Comparison of ENCODE assay signal across 8 cellular contexts in genomic region chr3:50567011-50567385, GRCh38. TPM values are rescaled to one million over a fixed set of nuclear protein-coding genes. Genes with fewer than 3 reads are reported as not detected.
DNase-seq lines count a peak whose midpoint lies in the region; ATAC-seq, FAIRE-seq and TF ChIP-seq lines count a peak whose summit lies in the region.

No MANE protein-coding gene starts in this region.

- H3K27ac ChIP-seq in HepG2 (ENCODE audit: extremely low read length, insufficient read depth, low read length) (no peak overlapping the region), testis (peak overlapping the region; percentile 28 to 55)

- peak overlapping the region; percentile 80 for H3K4me2 ChIP-seq in HepG2 (ENCODE audit: low read depth, low read length)

- POLR2A ChIA-PET in HepG2 (lab: Yijun Ruan, JAX): interaction anchor here (0.9 to 2.0 kb wide), 3 partner anchors 34 to 230 kb away, joined by 3 to 9 read pairs (median 6); partner anchors contain the start of gene CISH

- H3K36me3 Mint-ChIP-seq in T-helper 1 cell treated with Interleukin-12 subunit alpha and Interleukin-12 subunit beta and Interleukin-4 antibody, amounts not matched to agents 30 μg/mL and 1 μg/mL, for 36 hours (ENCODE audit: low read depth): peaks cover 32% of the 10 kb centered on the region

- no peak overlapping the region for H2AFZ ChIP-seq in HepG2 (ENCODE audit: low read length)

- TF ChIP-seq RAD21 in HepG2 (CRISPR knock-in tag; IDR thresholded peaks at IDR 0.05): no peak

- TF ChIP-seq EP300 in HepG2 (IDR thresholded peaks at IDR 0.05; ENCODE audit: low read depth in 2 of 2, low read length in 2 of 2) (no peak), HepG2 (CRISPR knock-in tag; IDR thresholded peaks at IDR 0.05; ENCODE audit: borderline replicate concordance) (no peak)

- H3K9me3 ChIP-seq in adipocyte (ENCODE audit: control insufficient read depth, low read length) (no peaks in the 10 kb centered on the region), HepG2 (ENCODE audit: low read length) (no peaks in the 10 kb centered on the region), testis (no peaks in the 10 kb centered on the region)

- no peak for TF ChIP-seq POLR2A in HepG2 (IDR thresholded peaks at IDR 0.05; ENCODE audit: insufficient read depth in 1 of 2, low read depth in 2 of 2, low read length in 2 of 2)
- no peak for TF ChIP-seq POLR2A in testis (IDR thresholded peaks at IDR 0.05)

- H3K4me3 ChIP-seq in adipocyte (ENCODE audit: low read length) (peak overlapping the region; percentile 85), HepG2 (replicated peaks in 1 of 3; ENCODE audit: insufficient read depth in 1 of 3, low read depth in 2 of 3, low read length in 3 of 3) (peak overlapping the region; percentile 50 to 78 (median 51); a peak in 5 of 6 replicates), testis (peak overlapping the region; percentile 63 to 79)

- H3K4me1 Mint-ChIP-seq in T-helper 1 cell treated with Interleukin-12 subunit alpha and Interleukin-12 subunit beta and Interleukin-4 antibody, amounts not matched to agents 30 μg/mL and 1 μg/mL, for 36 hours (ENCODE audit: low read depth): peaks cover 50% of the 10 kb centered on the region

- H4K20me1 ChIP-seq in HepG2 (ENCODE audit: insufficient read depth, low read length): no peaks in the 10 kb centered on the region

- no peaks in the 10 kb centered on the region for H3K9me3 Mint-ChIP-seq in T-helper 1 cell treated with Interleukin-12 subunit alpha and Interleukin-12 subunit beta and Interleukin-4 antibody, amounts not matched to agents 30 μg/mL and 1 μg/mL, for 36 hours

- ATAC-seq in HepG2 (no peak), esophagus mucosa (no peak)

- WGBS in HepG2 (ENCODE audit: low lambda C conversion rate): 4% methylated on average over 5 of the region's 11 CpGs
- 0 to 10% methylated on average over 4 to 11 of the region's 11 CpGs for WGBS in testis, 2 donors

- no peak for TF ChIP-seq CTCF in HepG2 (CRISPR knock-in tag; IDR thresholded peaks at IDR 0.05)
- no peak for TF ChIP-seq CTCF in testis (IDR thresholded peaks at IDR 0.05)

- CTCF ChIA-PET in HepG2 (lab: Yijun Ruan, JAX; ENCODE audit: low intra/inter-chr PET ratio, low total read pairs): no interaction called here

- no TSS peak for BruUV-seq in HepG2 (replicated peaks; lab: Mats Ljungman, UMichigan)

- H3K27me3 ChIP-seq in adipocyte (replicated peaks; ENCODE audit: control insufficient read depth, insufficient read depth, low read length) (no peaks in the 10 kb centered on the region), HepG2 (ENCODE audit: control insufficient read depth in 1 of 2, insufficient read depth in 2 of 2, low read length in 2 of 2) (peaks cover 4 to 24% of the 10 kb centered on the region in 2 experiments; a peak in 3 of 5 replicates), testis (no peaks in the 10 kb centered on the region)

- intact Hi-C loops in HepG2 (cut with micrococcal nuclease; ENCODE audit: unreplicated experiment): no loop called here
- intact Hi-C loops in testis (cut with DNase I; ENCODE audit: low total_unique reads): no loop called here

- H3K36me3 ChIP-seq in adipocyte (ENCODE audit: control insufficient read depth, insufficient read depth, low read length, severe bottlenecking): no peaks in the 10 kb centered on the region
- H3K36me3 ChIP-seq in HepG2 (replicated peaks in 1 of 2; ENCODE audit: control insufficient read depth in 1 of 2, insufficient read depth in 2 of 2, low read length in 2 of 2): no peaks in the 10 kb centered on the region
- no peaks in the 10 kb centered on the region for H3K36me3 ChIP-seq in testis (ENCODE audit: low read depth, missing control alignments)

- peak overlapping the region; percentile 71 for H3K4me3 Mint-ChIP-seq in T-helper 1 cell treated with Interleukin-12 subunit alpha and Interleukin-12 subunit beta and Interleukin-4 antibody, amounts not matched to agents 30 μg/mL and 1 μg/mL, for 36 hours

- in situ Hi-C loops in HepG2 (cut with HindIII; ENCODE audit: extremely low pct_ligation_motif_present, low pct_unique_long_range_greater_than_20kb): no loop called here

- H3K27ac Mint-ChIP-seq in T-helper 1 cell treated with Interleukin-12 subunit alpha and Interleukin-12 subunit beta and Interleukin-4 antibody, amounts not matched to agents 30 μg/mL and 1 μg/mL, for 36 hours: peak overlapping the region; percentile 13

- peak overlapping the region; percentile 89 for H3K9ac ChIP-seq in adipocyte (ENCODE audit: low read length)
- H3K9ac ChIP-seq in HepG2 (ENCODE audit: insufficient read depth, low read depth, low read length): peak overlapping the region; percentile 41; the same call in 1 of the 2 replicates

- H3K4me1 ChIP-seq in adipocyte (ENCODE audit: control insufficient read depth, insufficient read depth, low read length) (peaks cover 37% of the 10 kb centered on the region), HepG2 (ENCODE audit: insufficient read depth, low read length) (peaks cover 45% of the 10 kb centered on the region), testis (peaks cover 14% of the 10 kb centered on the region)

- H3K27me3 Mint-ChIP-seq in T-helper 1 cell treated with Interleukin-12 subunit alpha and Interleukin-12 subunit beta and Interleukin-4 antibody, amounts not matched to agents 30 μg/mL and 1 μg/mL, for 36 hours (ENCODE audit: low read depth): no peaks in the 10 kb centered on the region

- DNase-seq in T-helper 1 cell: no peak
- DNase-seq in adipocyte (ENCODE audit: low read depth): no peak
- no peak for DNase-seq in HepG2 (ENCODE audit: low spot score)
- DNase-seq in testis: no peak
- DNase-seq in NCI-H2227 treated with DMSO at 0.1 percent for 48 hours (lab: John Stamatoyannopoulos, UW): no peak
- DNase-seq in DMS153 treated with DMSO at 0.1 percent for 48 hours (lab: John Stamatoyannopoulos, UW; ENCODE audit: unreplicated experiment): no peak

- no peaks in the 10 kb centered on the region for H3K79me2 ChIP-seq in HepG2 (ENCODE audit: insufficient read depth, low read length)

- FAIRE-seq in HepG2 (lab: Jason Lieb, UNC): no peak

RNA-seq across cellular contexts. Expression of gene C3orf18, which starts 0.5 kb away (rescaled TPM):
- total RNA-seq in HepG2 (2016; rRNA removed; fragmentation: Illumina TruSeq; extraction: Trizol): 1.2 and 1.6 TPM in 2 replicates
- total RNA-seq in HepG2 (2016; cell fraction: cytosol; rRNA removed; fragmentation: Illumina TruSeq; extraction: Trizol; ENCODE audit: low read depth): 1.2 and 1.5 TPM in 2 replicates
- total RNA-seq in HepG2 (2016; cell fraction: insoluble cytoplasmic fraction; rRNA removed; fragmentation: Illumina TruSeq; extraction: Trizol): 0.88 and 1.5 TPM in 2 replicates
- total RNA-seq in HepG2 (2016; cell fraction: membrane; rRNA removed; fragmentation: Illumina TruSeq; extraction: Trizol): 2.2 and 3.1 TPM in 2 replicates
- total RNA-seq in HepG2 (2016; cell fraction: nucleus; rRNA removed; fragmentation: Illumina TruSeq; extraction: Trizol): 0.97 and 1.1 TPM in 2 replicates
- 4.6 and 4.8 TPM in 2 replicates for polyA plus RNA-seq in HepG2 (2011; rRNA removed)
- polyA plus RNA-seq in HepG2 (2011; cell fraction: cytosol; rRNA removed): 3.8 and 4.2 TPM in 2 replicates
- 8.1 and 8.7 TPM in 2 replicates for polyA plus RNA-seq in HepG2 (2011; cell fraction: nucleus; rRNA removed)
- polyA plus RNA-seq in HepG2 (2012): 1.7 and 1.8 TPM in 2 replicates
- polyA plus RNA-seq in HepG2 (2016; cell fraction: cytosol; fragmentation: Illumina TruSeq; extraction: Trizol; ENCODE audit: low read depth): 1.5 and 1.8 TPM in 2 replicates
- 0.85 and 1.2 TPM in 2 replicates for polyA plus RNA-seq in HepG2 (2016; cell fraction: insoluble cytoplasmic fraction; fragmentation: Illumina TruSeq; extraction: Trizol; ENCODE audit: low read depth)
- 2.3 and 2.4 TPM in 2 replicates for polyA plus RNA-seq in HepG2 (2016; cell fraction: membrane; fragmentation: Illumina TruSeq; extraction: Trizol; ENCODE audit: low read depth)
- 1.6 and 2.3 TPM in 2 replicates for polyA plus RNA-seq in HepG2 (2016; cell fraction: nucleus; fragmentation: Illumina TruSeq; extraction: Trizol; ENCODE audit: insufficient read depth, low read depth)
- polyA minus RNA-seq in HepG2 (2011; rRNA and poly(A)+ RNA removed; ENCODE audit: low replicate concordance): 6.2 and 6.4 TPM in 2 replicates
- 1.5 and 2.3 TPM in 2 replicates for polyA minus RNA-seq in HepG2 (2011; cell fraction: cytosol; rRNA and poly(A)+ RNA removed)
- 1.8 and 3.5 TPM in 2 replicates for polyA minus RNA-seq in HepG2 (2011; cell fraction: nucleus; rRNA and poly(A)+ RNA removed)
- total RNA-seq in testis: 10 to 100 TPM; 21.0 to 28.8 TPM
- polyA plus RNA-seq in testis (ENCODE audit: insufficient read depth, low read depth, low replicate concordance): 14.9 TPM
- 0.68 TPM for total RNA-seq in esophagus mucosa

RNA-seq across cellular contexts. Expression of gene HEMK1, which starts 2.3 kb away (rescaled TPM):
- total RNA-seq in HepG2 (2016; rRNA removed; fragmentation: Illumina TruSeq; extraction: Trizol) (6.3 and 9.8 TPM in 2 replicates), testis (10 to 100 TPM; 12.8 to 13.1 TPM), esophagus mucosa (11.0 TPM)
- 3.3 and 3.8 TPM in 2 replicates for total RNA-seq in HepG2 (2016; cell fraction: cytosol; rRNA removed; fragmentation: Illumina TruSeq; extraction: Trizol; ENCODE audit: low read depth)
- total RNA-seq in HepG2 (2016; cell fraction: insoluble cytoplasmic fraction; rRNA removed; fragmentation: Illumina TruSeq; extraction: Trizol): 4.7 and 8.7 TPM in 2 replicates
- total RNA-seq in HepG2 (2016; cell fraction: membrane; rRNA removed; fragmentation: Illumina TruSeq; extraction: Trizol): 6.7 and 7.4 TPM in 2 replicates
- total RNA-seq in HepG2 (2016; cell fraction: nucleus; rRNA removed; fragmentation: Illumina TruSeq; extraction: Trizol): 10.1 and 13.3 TPM in 2 replicates
- polyA plus RNA-seq in HepG2 (2011; rRNA removed) (12.6 and 16.2 TPM in 2 replicates), testis (ENCODE audit: insufficient read depth, low read depth, low replicate concordance) (25.7 TPM)
- 6.7 and 8.8 TPM in 2 replicates for polyA plus RNA-seq in HepG2 (2011; cell fraction: cytosol; rRNA removed)
- 54.5 and 63.4 TPM in 2 replicates for polyA plus RNA-seq in HepG2 (2011; cell fraction: nucleus; rRNA removed)
- polyA plus RNA-seq in HepG2 (2012): 7.1 and 8.2 TPM in 2 replicates
- polyA plus RNA-seq in HepG2 (2016; cell fraction: cytosol; fragmentation: Illumina TruSeq; extraction: Trizol; ENCODE audit: low read depth): 4.2 and 5.6 TPM in 2 replicates
- 3.7 and 6.3 TPM in 2 replicates for polyA plus RNA-seq in HepG2 (2016; cell fraction: insoluble cytoplasmic fraction; fragmentation: Illumina TruSeq; extraction: Trizol; ENCODE audit: low read depth)
- polyA plus RNA-seq in HepG2 (2016; cell fraction: membrane; fragmentation: Illumina TruSeq; extraction: Trizol; ENCODE audit: low read depth): 4.9 TPM in 2 replicates
- polyA plus RNA-seq in HepG2 (2016; cell fraction: nucleus; fragmentation: Illumina TruSeq; extraction: Trizol; ENCODE audit: insufficient read depth, low read depth): 20.5 and 21.1 TPM in 2 replicates
- 15.2 and 19.7 TPM in 2 replicates for polyA minus RNA-seq in HepG2 (2011; rRNA and poly(A)+ RNA removed; ENCODE audit: low replicate concordance)
- 2.2 and 4.5 TPM in 2 replicates for polyA minus RNA-seq in HepG2 (2011; cell fraction: cytosol; rRNA and poly(A)+ RNA removed)
- 25.0 and 25.6 TPM in 2 replicates for polyA minus RNA-seq in HepG2 (2011; cell fraction: nucleus; rRNA and poly(A)+ RNA removed)

RNA-seq across cellular contexts. Expression of gene CISH, which starts 44.6 kb away (rescaled TPM):
- total RNA-seq in HepG2 (2016; rRNA removed; fragmentation: Illumina TruSeq; extraction: Trizol) (0.73 and 0.91 TPM in 2 replicates), testis (1 to 10 TPM; 1.3 to 3.7 TPM), esophagus mucosa (4.8 TPM)
- 0.20 and 0.44 TPM in 2 replicates for total RNA-seq in HepG2 (2016; cell fraction: cytosol; rRNA removed; fragmentation: Illumina TruSeq; extraction: Trizol; ENCODE audit: low read depth)
- total RNA-seq in HepG2 (2016; cell fraction: insoluble cytoplasmic fraction; rRNA removed; fragmentation: Illumina TruSeq; extraction: Trizol): 0.82 and 1.2 TPM in 2 replicates
- total RNA-seq in HepG2 (2016; cell fraction: membrane; rRNA removed; fragmentation: Illumina TruSeq; extraction: Trizol): 1.2 and 1.4 TPM in 2 replicates
- 0.81 and 0.85 TPM in 2 replicates for total RNA-seq in HepG2 (2016; cell fraction: nucleus; rRNA removed; fragmentation: Illumina TruSeq; extraction: Trizol)
- polyA plus RNA-seq in HepG2 (2011; rRNA removed) (1.5 and 2.8 TPM in 2 replicates), testis (ENCODE audit: insufficient read depth, low read depth, low replicate concordance) (5.8 TPM)
- 1.5 and 1.7 TPM in 2 replicates for polyA plus RNA-seq in HepG2 (2011; cell fraction: cytosol; rRNA removed)
- polyA plus RNA-seq in HepG2 (2011; cell fraction: nucleus; rRNA removed): 4.4 and 7.4 TPM in 2 replicates
- polyA plus RNA-seq in HepG2 (2012): 2.1 and 2.9 TPM in 2 replicates
- 0.21 and 0.27 TPM in 2 replicates for polyA plus RNA-seq in HepG2 (2016; cell fraction: cytosol; fragmentation: Illumina TruSeq; extraction: Trizol; ENCODE audit: low read depth)
- 1.9 and 2.2 TPM in 2 replicates for polyA plus RNA-seq in HepG2 (2016; cell fraction: insoluble cytoplasmic fraction; fragmentation: Illumina TruSeq; extraction: Trizol; ENCODE audit: low read depth)
- polyA plus RNA-seq in HepG2 (2016; cell fraction: membrane; fragmentation: Illumina TruSeq; extraction: Trizol; ENCODE audit: low read depth): 0.84 and 1.0 TPM in 2 replicates
- polyA plus RNA-seq in HepG2 (2016; cell fraction: nucleus; fragmentation: Illumina TruSeq; extraction: Trizol; ENCODE audit: insufficient read depth, low read depth): 1.9 and 3.2 TPM in 2 replicates
- polyA minus RNA-seq in HepG2 (2011; rRNA and poly(A)+ RNA removed; ENCODE audit: low replicate concordance): 1.9 and 6.3 TPM in 2 replicates
- polyA minus RNA-seq in HepG2 (2011; cell fraction: cytosol; rRNA and poly(A)+ RNA removed): 1.6 and 2.8 TPM in 2 replicates
- 2.6 and 4.6 TPM in 2 replicates for polyA minus RNA-seq in HepG2 (2011; cell fraction: nucleus; rRNA and poly(A)+ RNA removed)

RNA-seq across cellular contexts. Expression of gene MAPKAPK3, which starts 50.0 kb away (rescaled TPM):
- 41.2 and 48.5 TPM in 2 replicates for total RNA-seq in HepG2 (2016; rRNA removed; fragmentation: Illumina TruSeq; extraction: Trizol)
- 18.9 and 21.3 TPM in 2 replicates for total RNA-seq in HepG2 (2016; cell fraction: cytosol; rRNA removed; fragmentation: Illumina TruSeq; extraction: Trizol; ENCODE audit: low read depth)
- total RNA-seq in HepG2 (2016; cell fraction: insoluble cytoplasmic fraction; rRNA removed; fragmentation: Illumina TruSeq; extraction: Trizol): 40.5 and 43.9 TPM in 2 replicates
- total RNA-seq in HepG2 (2016; cell fraction: membrane; rRNA removed; fragmentation: Illumina TruSeq; extraction: Trizol): 51.7 and 60.5 TPM in 2 replicates
- total RNA-seq in HepG2 (2016; cell fraction: nucleus; rRNA removed; fragmentation: Illumina TruSeq; extraction: Trizol): 21.2 and 24.7 TPM in 2 replicates
- polyA plus RNA-seq in HepG2 (2011; rRNA removed): 39.9 and 46.2 TPM in 2 replicates
- 40.2 and 41.3 TPM in 2 replicates for polyA plus RNA-seq in HepG2 (2011; cell fraction: cytosol; rRNA removed)
- 23.0 and 28.1 TPM in 2 replicates for polyA plus RNA-seq in HepG2 (2011; cell fraction: nucleus; rRNA removed)
- polyA plus RNA-seq in HepG2 (2012): 21.8 and 22.2 TPM in 2 replicates
- polyA plus RNA-seq in HepG2 (2016; cell fraction: cytosol; fragmentation: Illumina TruSeq; extraction: Trizol; ENCODE audit: low read depth): 23.5 and 31.3 TPM in 2 replicates
- 53.8 and 56.3 TPM in 2 replicates for polyA plus RNA-seq in HepG2 (2016; cell fraction: insoluble cytoplasmic fraction; fragmentation: Illumina TruSeq; extraction: Trizol; ENCODE audit: low read depth)
- polyA plus RNA-seq in HepG2 (2016; cell fraction: membrane; fragmentation: Illumina TruSeq; extraction: Trizol; ENCODE audit: low read depth): 50.2 and 54.3 TPM in 2 replicates
- 31.0 and 31.6 TPM in 2 replicates for polyA plus RNA-seq in HepG2 (2016; cell fraction: nucleus; fragmentation: Illumina TruSeq; extraction: Trizol; ENCODE audit: insufficient read depth, low read depth)
- polyA minus RNA-seq in HepG2 (2011; rRNA and poly(A)+ RNA removed; ENCODE audit: low replicate concordance): 48.5 and 89.7 TPM in 2 replicates
- polyA minus RNA-seq in HepG2 (2011; cell fraction: cytosol; rRNA and poly(A)+ RNA removed): 15.7 and 16.5 TPM in 2 replicates
- polyA minus RNA-seq in HepG2 (2011; cell fraction: nucleus; rRNA and poly(A)+ RNA removed): 13.4 and 16.9 TPM in 2 replicates
- 10 to 100 TPM; 19.1 to 27.1 TPM for total RNA-seq in testis
- polyA plus RNA-seq in testis (ENCODE audit: insufficient read depth, low read depth, low replicate concordance): 21.4 TPM
- 50.5 TPM for total RNA-seq in esophagus mucosa
